17 cellular contexts compared by ENCODE assay signal in genomic region chr18:48666613-48667012, GRCh38.
DNase-seq lines count a peak whose midpoint lies in the region; ATAC-seq and TF ChIP-seq lines count a peak whose summit lies in the region.
"Had no signal": no experiment of that assay in that cellular context is flagged by ENCODE, and none has a peak within 500 bp of the region (broad histone marks: within the 10 kb centered on the region; RNA-seq: fewer than 3 reads in every experiment).

No MANE protein-coding gene starts in this region.

- 98 to 99% methylated on average over 3 to 4 of the region's 4 CpGs for WGBS in tibial nerve, 2 donors

- H3K27me3 Mint-ChIP-seq in chondrocyte (ENCODE audit: low read depth) (no peaks in the 10 kb centered on the region), mesothelial cell of epicardium (ENCODE audit: low read depth) (no peaks in the 10 kb centered on the region), T-helper 17 cell (peaks cover 11% of the 10 kb centered on the region)
- no peaks in the 10 kb centered on the region for H3K27me3 Mint-ChIP-seq in stimulated activated memory B cell treated with anti-CD40 and anti-IgM and Interleukin-4, amounts not matched to agents 10 μg/mL and 1 μg/mL and 100 μg/mL, for 72 hours
- H3K27me3 Mint-ChIP-seq: CD4-positive, alpha-beta memory T cell had no signal

- ATAC-seq in stimulated activated memory B cell treated with anti-CD40 and anti-IgM and Interleukin-4, amounts not matched to agents 10 μg/mL and 1 μg/mL and 100 μg/mL, for 72 hours: no peak
- ATAC-seq in GM18861 (IDR thresholded peaks at IDR 0.05; ENCODE audit: unreplicated experiment) (no peak), T-helper 17 cell (no peak)

- H3K4me3 ChIP-seq in Karpas-422 (ENCODE audit: low read length): no peak overlapping the region
- no peak overlapping the region for H3K4me3 ChIP-seq in tibial nerve
- H3K4me3 ChIP-seq: GM23248 had no signal

- no peaks in the 10 kb centered on the region for H4K20me1 ChIP-seq in Karpas-422 (ENCODE audit: insufficient read depth, low read depth, low read length)

- H3K27ac ChIP-seq in Karpas-422 (ENCODE audit: low read length) (peak overlapping the region; percentile 28; the same call in 1 of the 2 replicates), tibial nerve (no peak overlapping the region)
- H3K27ac ChIP-seq: GM23248 had no signal

- TF ChIP-seq CTCF in chondrocyte (IDR thresholded peaks at IDR 0.05) (no peak), mesothelial cell of epicardium (IDR thresholded peaks at IDR 0.05; ENCODE audit: unreplicated experiment) (no peak), tibial nerve (IDR thresholded peaks at IDR 0.05) (no peak)

- no peaks in the 10 kb centered on the region for H3K79me2 ChIP-seq in Karpas-422 (ENCODE audit: low read length)

- no peak overlapping the region for H2AFZ ChIP-seq in Karpas-422 (ENCODE audit: low read length)
- H2AFZ ChIP-seq: GM23248 had no signal

- H3K9ac ChIP-seq in Karpas-422 (ENCODE audit: low read length): peak overlapping the region; percentile 10; the same call in 1 of the 2 replicates
- H3K9ac ChIP-seq: GM23248 had no signal

- H3K27me3 ChIP-seq in Karpas-422 (ENCODE audit: low read length) (no peaks in the 10 kb centered on the region), tibial nerve (no peaks in the 10 kb centered on the region)

- H3K9me3 Mint-ChIP-seq in chondrocyte (ENCODE audit: low read depth) (peaks cover 14% of the 10 kb centered on the region), mesothelial cell of epicardium (peaks cover 16% of the 10 kb centered on the region)
- H3K9me3 Mint-ChIP-seq in stimulated activated memory B cell treated with anti-CD40 and anti-IgM and Interleukin-4, amounts not matched to agents 10 μg/mL and 1 μg/mL and 100 μg/mL, for 72 hours: peaks cover 8% of the 10 kb centered on the region

- H3K4me3 Mint-ChIP-seq in chondrocyte (ENCODE audit: unreplicated experiment) (no peak overlapping the region), mesothelial cell of epicardium (no peak overlapping the region), T-helper 17 cell (no peak overlapping the region)
- H3K4me3 Mint-ChIP-seq in stimulated activated memory B cell treated with anti-CD40 and anti-IgM and Interleukin-4, amounts not matched to agents 10 μg/mL and 1 μg/mL and 100 μg/mL, for 72 hours: no peak overlapping the region
- H3K4me3 Mint-ChIP-seq: CD4-positive, alpha-beta memory T cell had no signal

- TF ChIP-seq POLR2A in tibial nerve (IDR thresholded peaks at IDR 0.05): no peak

- no peak for TF ChIP-seq EP300 in tibial nerve (IDR thresholded peaks at IDR 0.05)

- H3K4me1 Mint-ChIP-seq in chondrocyte (ENCODE audit: low read depth): peaks cover 20% of the 10 kb centered on the region
- peaks cover 28% of the 10 kb centered on the region for H3K4me1 Mint-ChIP-seq in stimulated activated memory B cell treated with anti-CD40 and anti-IgM and Interleukin-4, amounts not matched to agents 10 μg/mL and 1 μg/mL and 100 μg/mL, for 72 hours
- peaks cover 17% of the 10 kb centered on the region for H3K4me1 Mint-ChIP-seq in mesothelial cell of epicardium
- H3K4me1 Mint-ChIP-seq in T-helper 17 cell: peaks cover 8% of the 10 kb centered on the region
- H3K4me1 Mint-ChIP-seq: CD4-positive, alpha-beta memory T cell had no signal

- H3K4me2 ChIP-seq in Karpas-422 (ENCODE audit: low read depth, low read length, poor library complexity, severe bottlenecking): peak overlapping the region; percentile 40

- H3K36me3 ChIP-seq in Karpas-422 (ENCODE audit: insufficient read depth, low read length): peaks cover 3% of the 10 kb centered on the region; the same call in 1 of the 2 replicates
- peaks cover 0 to 55% (median 8%) of the 10 kb centered on the region in 3 donors for H3K36me3 ChIP-seq in tibial nerve

- H3K36me3 Mint-ChIP-seq in chondrocyte (ENCODE audit: low read depth) (peaks cover 36% of the 10 kb centered on the region), mesothelial cell of epicardium (peaks cover 33% of the 10 kb centered on the region), T-helper 17 cell (ENCODE audit: low read depth) (peaks cover 3% of the 10 kb centered on the region)
- H3K36me3 Mint-ChIP-seq in stimulated activated memory B cell treated with anti-CD40 and anti-IgM and Interleukin-4, amounts not matched to agents 10 μg/mL and 1 μg/mL and 100 μg/mL, for 72 hours: peaks cover 25% of the 10 kb centered on the region

- peak overlapping the region; percentile 6 for H3K27ac Mint-ChIP-seq in chondrocyte (ENCODE audit: unreplicated experiment)
- H3K27ac Mint-ChIP-seq in stimulated activated memory B cell treated with anti-CD40 and anti-IgM and Interleukin-4, amounts not matched to agents 10 μg/mL and 1 μg/mL and 100 μg/mL, for 72 hours: peak overlapping the region; percentile 65
- no peak overlapping the region for H3K27ac Mint-ChIP-seq in mesothelial cell of epicardium
- no peak overlapping the region for H3K27ac Mint-ChIP-seq in T-helper 17 cell
- H3K27ac Mint-ChIP-seq: CD4-positive, alpha-beta memory T cell had no signal

- no peaks in the 10 kb centered on the region for H3K9me2 ChIP-seq in Karpas-422 (replicated peaks; ENCODE audit: insufficient read depth, low read length)

- H3K9me3 ChIP-seq in Karpas-422 (ENCODE audit: low read length) (peaks cover 5% of the 10 kb centered on the region), tibial nerve (peaks cover 0 to 12% (median 0%) of the 10 kb centered on the region in 4 donors), T-helper 17 cell (ENCODE audit: control insufficient read depth, low read length, poor library complexity, severe bottlenecking) (no peaks in the 10 kb centered on the region)

- no peak for DNase-seq in Karpas-422
- DNase-seq in chondrocyte (ENCODE audit: low spot score): no peak
- peak; percentile 51 for DNase-seq in mesenteric fat pad (ENCODE audit: low spot score)
- DNase-seq in mesothelial cell of epicardium (ENCODE audit: low spot score in 2 of 2, unreplicated experiment in 2 of 2): no peak
- no peak for DNase-seq in tibial nerve (ENCODE audit: low spot score in 2 of 2)
- no peak for DNase-seq in T-helper 17 cell
- DNase-seq: C1 segment of cervical spinal cord; CD4-positive, alpha-beta memory T cell; DMS 273 treated with DMSO at 0.1 percent for 48 hours; DMS79; EL; GDM1; GM23248; H7; HCEC 1CT had no signal

- peaks cover 65% of the 10 kb centered on the region for H3K4me1 ChIP-seq in Karpas-422 (ENCODE audit: low read length)
- peaks cover 0 to 25% (median 0%) of the 10 kb centered on the region in 4 donors for H3K4me1 ChIP-seq in tibial nerve

Comparison
In these comparisons a context has a peak if more than half of its experiments do, and no peak if none do; other contexts are left out.
1. H3K27ac Mint-ChIP-seq: peak in chondrocyte (single experiment) and stimulated activated memory B cell treated with anti-CD40 and anti-IgM and Interleukin-4, amounts not matched to agents 10 μg/mL and 1 μg/mL and 100 μg/mL, for 72 hours (single experiment); none in mesothelial cell of epicardium (single experiment) and T-helper 17 cell (single experiment).